Comparison of ENCODE assay signal across 1 cellular context in the genomic region with DNA sequence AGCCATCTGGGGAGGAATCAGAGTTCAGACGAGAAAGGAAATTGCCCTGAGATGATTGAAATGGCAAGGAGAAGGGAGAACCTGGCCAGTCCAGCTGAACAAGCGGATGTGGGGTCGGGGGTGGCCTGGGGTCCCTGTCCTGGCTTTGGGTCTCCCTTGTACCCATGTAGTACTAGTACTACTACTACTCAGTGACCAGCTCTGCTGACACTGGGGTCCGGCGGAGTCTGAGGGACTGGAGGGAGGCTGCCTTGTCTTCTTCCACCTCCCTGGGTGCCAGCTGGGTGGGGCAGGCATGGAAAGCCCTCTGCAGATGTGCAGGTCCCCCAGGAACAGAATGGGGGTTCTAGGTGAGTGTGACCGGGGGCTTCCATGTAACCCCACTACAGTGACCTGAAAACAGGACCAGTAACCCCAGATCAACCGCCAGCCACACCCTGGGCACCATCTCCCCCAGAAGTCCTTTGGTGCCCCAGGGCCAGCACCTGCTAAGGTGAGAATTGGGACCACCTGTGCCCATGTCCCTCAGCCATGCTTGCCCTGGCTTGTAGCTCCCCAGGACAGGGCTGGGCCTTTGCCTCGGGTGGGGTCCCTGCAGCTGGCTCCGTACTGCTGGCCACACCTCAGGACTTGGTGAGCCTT.
TF ChIP-seq lines count a peak whose summit lies in the region.

No MANE protein-coding gene starts in this region.

TF ChIP-seq in WTC11, 78 proteins besides CTCF, POLR2A, EP300 and RAD21:
- no peak for TF ChIP-seq ARID4B (CRISPR knock-in tag; IDR thresholded peaks at IDR 0.05; ENCODE audit: borderline replicate concordance)
- TF ChIP-seq, protein P1, sequence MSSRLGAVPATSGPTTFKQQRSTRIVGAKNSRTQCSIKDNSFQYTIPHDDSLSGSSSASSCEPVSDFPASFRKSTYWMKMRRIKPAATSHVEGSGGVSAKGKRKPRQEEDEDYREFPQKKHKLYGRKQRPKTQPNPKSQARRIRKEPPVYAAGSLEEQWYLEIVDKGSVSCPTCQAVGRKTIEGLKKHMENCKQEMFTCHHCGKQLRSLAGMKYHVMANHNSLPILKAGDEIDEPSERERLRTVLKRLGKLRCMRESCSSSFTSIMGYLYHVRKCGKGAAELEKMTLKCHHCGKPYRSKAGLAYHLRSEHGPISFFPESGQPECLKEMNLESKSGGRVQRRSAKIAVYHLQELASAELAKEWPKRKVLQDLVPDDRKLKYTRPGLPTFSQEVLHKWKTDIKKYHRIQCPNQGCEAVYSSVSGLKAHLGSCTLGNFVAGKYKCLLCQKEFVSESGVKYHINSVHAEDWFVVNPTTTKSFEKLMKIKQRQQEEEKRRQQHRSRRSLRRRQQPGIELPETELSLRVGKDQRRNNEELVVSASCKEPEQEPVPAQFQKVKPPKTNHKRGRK (CRISPR knock-in tag; IDR thresholded peaks at IDR 0.05; ENCODE audit: borderline replicate concordance), result no peak
- no peak for TF ChIP-seq NFATC4 (CRISPR knock-in tag; IDR thresholded peaks at IDR 0.05)
- TF ChIP-seq NR2C2 (CRISPR knock-in tag; IDR thresholded peaks at IDR 0.05), result no peak
- TF ChIP-seq E2F5 (CRISPR knock-in tag; IDR thresholded peaks at IDR 0.05), result no peak
- TF ChIP-seq ZBTB21 (CRISPR knock-in tag; IDR thresholded peaks at IDR 0.05; ENCODE audit: borderline replicate concordance), result no peak
- TF ChIP-seq NR3C1 (CRISPR knock-in tag; conservative IDR thresholded peaks at IDR 0.05; ENCODE audit: low read depth), result no peak
- TF ChIP-seq, protein P2, sequence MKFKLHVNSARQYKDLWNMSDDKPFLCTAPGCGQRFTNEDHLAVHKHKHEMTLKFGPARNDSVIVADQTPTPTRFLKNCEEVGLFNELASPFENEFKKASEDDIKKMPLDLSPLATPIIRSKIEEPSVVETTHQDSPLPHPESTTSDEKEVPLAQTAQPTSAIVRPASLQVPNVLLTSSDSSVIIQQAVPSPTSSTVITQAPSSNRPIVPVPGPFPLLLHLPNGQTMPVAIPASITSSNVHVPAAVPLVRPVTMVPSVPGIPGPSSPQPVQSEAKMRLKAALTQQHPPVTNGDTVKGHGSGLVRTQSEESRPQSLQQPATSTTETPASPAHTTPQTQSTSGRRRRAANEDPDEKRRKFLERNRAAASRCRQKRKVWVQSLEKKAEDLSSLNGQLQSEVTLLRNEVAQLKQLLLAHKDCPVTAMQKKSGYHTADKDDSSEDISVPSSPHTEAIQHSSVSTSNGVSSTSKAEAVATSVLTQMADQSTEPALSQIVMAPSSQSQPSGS (CRISPR knock-in tag; IDR thresholded peaks at IDR 0.05; ENCODE audit: borderline replicate concordance, low read depth), result no peak
- TF ChIP-seq FOXK1 (CRISPR knock-in tag; IDR thresholded peaks at IDR 0.05), result no peak
- TF ChIP-seq PRRX2 (CRISPR knock-in tag; IDR thresholded peaks at IDR 0.05), result no peak
- TF ChIP-seq TP53 (CRISPR knock-in tag; IDR thresholded peaks at IDR 0.05), result no peak
- no peak for TF ChIP-seq RORB (CRISPR knock-in tag; IDR thresholded peaks at IDR 0.05)
- no peak for TF ChIP-seq ATF3 (CRISPR knock-in tag; conservative IDR thresholded peaks at IDR 0.05)
- TF ChIP-seq GABPB1 (CRISPR knock-in tag; IDR thresholded peaks at IDR 0.05), result no peak
- no peak for TF ChIP-seq ZNF423 (CRISPR knock-in tag; IDR thresholded peaks at IDR 0.05)
